In genomic region chr11:45109400-45109799, GRCh38 we compare ENCODE assay signal across 37 cellular contexts.
"Had no signal": no experiment of that assay in that cellular context is flagged by ENCODE, and none has a peak within 500 bp of the region (broad histone marks: within the 10 kb centered on the region; RNA-seq: fewer than 3 reads in every experiment).

No MANE protein-coding gene starts in this region.

- H3K36me3 Mint-ChIP-seq: activated CD8-positive, alpha-beta memory T cell treated with anti-CD3 and anti-CD28 coated beads, Interleukin-2, amount 10 ng/mL, durations not matched to agents 7 days and 5 days; activated naive CD4-positive, alpha-beta T cell treated with anti-CD3 and anti-CD28 coated beads, Interleukin-2, amount 50 U/mL, for 24 hours; activated naive CD8-positive, alpha-beta T cell treated with anti-CD3 and anti-CD28 coated beads for 36 hours; brain had no signal

- H3K36me3 ChIP-seq: adrenal gland, ascending aorta, breast epithelium, cardiac muscle cell, esophagus squamous epithelium, gastroesophageal sphincter, heart right ventricle, WERI-Rb-1 had no signal

- DNase-seq: activated B cell treated with CpG ODN at 0.5 μM for 24 hours; activated CD4-positive, alpha-beta T cell treated with anti-CD3 and anti-CD28 coated beads for 48 hours; activated CD4-positive, alpha-beta T cell treated with anti-CD3 and anti-CD28 coated beads, Interleukin-2, amount 50 U/mL, for 1 hour; activated CD4-positive, alpha-beta T cell treated with anti-CD3 and anti-CD28 coated beads, Interleukin-2, amount 50 U/mL, for 48 hours; activated CD8-positive, alpha-beta memory T cell treated with anti-CD3 and anti-CD28 coated beads, Interleukin-2, amount 10 ng/mL, durations not matched to agents 7 days and 5 days; activated CD8-positive, alpha-beta memory T cell treated with anti-CD3 and anti-CD28 coated beads, Interleukin-2, amount 50 U/mL, for 4 hours; activated effector memory CD4-positive, alpha-beta T cell treated with anti-CD3 and anti-CD28 coated beads, Interleukin-2, amount 50 U/mL, for 16 hours; activated naive CD4-positive, alpha-beta T cell treated with anti-CD3 and anti-CD28 coated beads for 36 hours; activated naive CD8-positive, alpha-beta T cell treated with anti-CD3 and anti-CD28 coated beads for 36 hours; activated naive CD8-positive, alpha-beta T cell treated with anti-CD3 and anti-CD28 coated beads, Interleukin-2, amount 50 U/mL, for 24 hours; activated T-cell treated with anti-CD3 and anti-CD28 coated beads, Interleukin-2, amount 50 U/mL, for 1 hour; adrenal gland; central memory CD4-positive, alpha-beta T cell; cerebellar nuclear complex; dorsolateral prefrontal cortex; effector memory CD4-positive, alpha-beta T cell; erythroblast; esophagus squamous epithelium; foreskin melanocyte; heart right ventricle; T-helper 1 cell; T-helper 17 cell; T1000; WERI-Rb-1 had no signal

- H3K9me3 ChIP-seq: adrenal gland, ascending aorta, breast epithelium, esophagus squamous epithelium, gastroesophageal sphincter had no signal

- ATAC-seq: activated CD4-positive, CD25-positive, alpha-beta regulatory T cell treated with anti-CD3 and anti-CD28 coated beads, Interleukin-2, amount 50 U/mL, for 24 hours; activated CD8-positive, alpha-beta memory T cell treated with anti-CD3 and anti-CD28 coated beads, Interleukin-2, amount 10 ng/mL, durations not matched to agents 7 days and 5 days; activated naive CD8-positive, alpha-beta T cell treated with anti-CD3 and anti-CD28 coated beads, Interleukin-2, amount 50 U/mL, for 24 hours; gastroesophageal sphincter; heart right ventricle; T-helper 17 cell had no signal

- H3K27me3 ChIP-seq: ascending aorta, breast epithelium, dorsolateral prefrontal cortex had no signal

- H3K27ac Mint-ChIP-seq: activated B cell treated with CpG ODN at 0.5 μM for 24 hours; activated CD8-positive, alpha-beta memory T cell treated with anti-CD3 and anti-CD28 coated beads, Interleukin-2, amount 10 ng/mL, durations not matched to agents 7 days and 5 days; activated naive CD4-positive, alpha-beta T cell treated with anti-CD3 and anti-CD28 coated beads for 36 hours; activated naive CD4-positive, alpha-beta T cell treated with anti-CD3 and anti-CD28 coated beads, Interleukin-2, amount 50 U/mL, for 24 hours; activated naive CD8-positive, alpha-beta T cell treated with anti-CD3 and anti-CD28 coated beads for 36 hours; activated naive CD8-positive, alpha-beta T cell treated with anti-CD3 and anti-CD28 coated beads, Interleukin-2, amount 50 U/mL, for 24 hours; activated T-helper 1 cell treated with anti-CD3 and anti-CD28 coated beads, Interleukin-12 subunit alpha, Interleukin-12 subunit beta, Interleukin-2, Interleukin-4 antibody, amounts not matched to agents 30 ng/mL and 10 ng/mL and 1 ng/mL, durations not matched to agents 14 hours and 24 hours and 36 hours; activated T-helper 2 cell treated with anti-CD3 and anti-CD28 coated beads, Interferon-gamma antibody, Interleukin-2, Interleukin-4, amounts not matched to agents 10 μg/mL and 5 μg/mL and 100 μg/mL, durations not matched to agents 14 hours and 24 hours and 36 hours; dendritic cell treated with granulocyte-macrophage colony-stimulating factor and Interleukin-4, amounts not matched to agents 40 ng/mL and 50 ng/mL, for 4 days; T-helper 17 cell; T-helper 2 cell treated with Interferon-gamma antibody and Interleukin-4, amounts not matched to agents 5 μg/mL and 100 μg/mL, for 36 hours had no signal

- H3K9me3 Mint-ChIP-seq: activated B cell treated with CpG ODN at 0.5 μM for 24 hours; activated naive CD4-positive, alpha-beta T cell treated with anti-CD3 and anti-CD28 coated beads for 36 hours; activated naive CD4-positive, alpha-beta T cell treated with anti-CD3 and anti-CD28 coated beads, Interleukin-2, amount 50 U/mL, for 24 hours; activated naive CD8-positive, alpha-beta T cell treated with anti-CD3 and anti-CD28 coated beads for 36 hours; activated naive CD8-positive, alpha-beta T cell treated with anti-CD3 and anti-CD28 coated beads, Interleukin-2, amount 50 U/mL, for 24 hours; activated T-helper 1 cell treated with anti-CD3 and anti-CD28 coated beads, Interleukin-12 subunit alpha, Interleukin-12 subunit beta, Interleukin-2, Interleukin-4 antibody, amounts not matched to agents 30 ng/mL and 10 ng/mL and 1 ng/mL, durations not matched to agents 14 hours and 24 hours and 36 hours; activated T-helper 2 cell treated with anti-CD3 and anti-CD28 coated beads, Interferon-gamma antibody, Interleukin-2, Interleukin-4, amounts not matched to agents 10 μg/mL and 5 μg/mL and 100 μg/mL, durations not matched to agents 14 hours and 24 hours and 36 hours; dendritic cell treated with granulocyte-macrophage colony-stimulating factor and Interleukin-4, amounts not matched to agents 40 ng/mL and 50 ng/mL, for 4 days; T-helper 2 cell treated with Interferon-gamma antibody and Interleukin-4, amounts not matched to agents 5 μg/mL and 100 μg/mL, for 36 hours had no signal

- H3K4me1 Mint-ChIP-seq: activated CD8-positive, alpha-beta memory T cell treated with anti-CD3 and anti-CD28 coated beads, Interleukin-2, amount 10 ng/mL, durations not matched to agents 7 days and 5 days; activated naive CD4-positive, alpha-beta T cell treated with anti-CD3 and anti-CD28 coated beads, Interleukin-2, amount 50 U/mL, for 24 hours; activated naive CD8-positive, alpha-beta T cell treated with anti-CD3 and anti-CD28 coated beads for 36 hours; activated naive CD8-positive, alpha-beta T cell treated with anti-CD3 and anti-CD28 coated beads, Interleukin-2, amount 50 U/mL, for 24 hours had no signal

- H3K27ac ChIP-seq: adrenal gland, ascending aorta, breast epithelium, cardiac muscle cell, coronary artery, esophagus squamous epithelium, gastroesophageal sphincter, heart right ventricle, WERI-Rb-1 had no signal

- H3K4me3 Mint-ChIP-seq: activated B cell treated with CpG ODN at 0.5 μM for 24 hours; activated CD8-positive, alpha-beta memory T cell treated with anti-CD3 and anti-CD28 coated beads, Interleukin-2, amount 10 ng/mL, durations not matched to agents 7 days and 5 days; activated naive CD4-positive, alpha-beta T cell treated with anti-CD3 and anti-CD28 coated beads for 36 hours; activated naive CD4-positive, alpha-beta T cell treated with anti-CD3 and anti-CD28 coated beads, Interleukin-2, amount 50 U/mL, for 24 hours; activated naive CD8-positive, alpha-beta T cell treated with anti-CD3 and anti-CD28 coated beads for 36 hours; activated naive CD8-positive, alpha-beta T cell treated with anti-CD3 and anti-CD28 coated beads, Interleukin-2, amount 50 U/mL, for 24 hours; activated T-helper 1 cell treated with anti-CD3 and anti-CD28 coated beads, Interleukin-12 subunit alpha, Interleukin-12 subunit beta, Interleukin-2, Interleukin-4 antibody, amounts not matched to agents 30 ng/mL and 10 ng/mL and 1 ng/mL, durations not matched to agents 14 hours and 24 hours and 36 hours; brain; dendritic cell treated with granulocyte-macrophage colony-stimulating factor and Interleukin-4, amounts not matched to agents 40 ng/mL and 50 ng/mL, for 4 days; T-helper 17 cell; T-helper 2 cell treated with Interferon-gamma antibody and Interleukin-4, amounts not matched to agents 5 μg/mL and 100 μg/mL, for 36 hours had no signal

- H3K4me3 ChIP-seq: adrenal gland, ascending aorta, breast epithelium, cardiac muscle cell, coronary artery, dorsolateral prefrontal cortex, esophagus squamous epithelium, gastroesophageal sphincter, heart right ventricle, hepatocyte had no signal

- H3K4me1 ChIP-seq: adrenal gland, ascending aorta, breast epithelium, gastroesophageal sphincter had no signal
